ENCODE assay signal across 30 cellular contexts in the genomic region with DNA sequence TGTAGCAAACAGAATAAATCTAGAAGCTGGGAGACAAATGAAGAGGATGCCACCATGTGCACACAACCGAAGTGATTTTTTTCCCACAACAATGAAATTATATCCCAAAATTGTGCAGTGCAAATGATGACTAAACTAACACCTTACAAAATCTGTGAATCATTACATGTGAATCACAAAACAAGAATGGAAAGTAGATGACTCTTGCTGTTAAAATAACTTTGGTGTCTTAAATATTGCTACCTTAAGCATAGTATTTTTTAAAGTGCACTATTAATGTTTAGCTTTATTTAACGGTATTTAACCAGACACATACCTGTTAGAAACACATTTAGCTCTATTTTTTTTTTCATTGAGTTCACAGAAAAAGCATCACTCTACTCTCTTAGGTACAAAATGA.
A peak's percentile ranks its signal among the peaks of the same experiment; 100 is the strongest.
DNase-seq lines count a peak whose midpoint lies in the region; ATAC-seq, FAIRE-seq and TF ChIP-seq lines count a peak whose summit lies in the region.
"Had no signal": no experiment of that assay in that cellular context is flagged by ENCODE, and none has a peak within 500 bp of the region (broad histone marks: within the 10 kb centered on the region; RNA-seq: fewer than 3 reads in every experiment).

No MANE protein-coding gene starts in this region.

- H3K4me3 Mint-ChIP-seq in astrocyte (ENCODE audit: unreplicated experiment), result no peak overlapping the region
- H3K4me3 Mint-ChIP-seq: activated B cell treated with CpG ODN at 0.5 μM for 24 hours; stimulated activated naive CD8-positive, alpha-beta T cell treated with anti-CD3 and anti-CD28 coated beads, Interleukin-15, Interleukin-2, amounts not matched to agents 100 ng/mL and 50 ng/mL, for 24 hours had no signal

- H3K27ac ChIP-seq in A549 (no peak overlapping the region), GM23248 (no peak overlapping the region), astrocyte (ENCODE audit: low read depth, low read length) (no peak overlapping the region), keratinocyte (ENCODE audit: control insufficient read depth, insufficient read depth, low read length) (no peak overlapping the region), OCI-LY7 (ENCODE audit: low read depth, low read length, poor library complexity, severe bottlenecking) (no peak overlapping the region)
- H3K27ac ChIP-seq: epithelial cell of prostate, hepatocyte, left lung, psoas muscle, SJCRH30, skin epidermis, vagina had no signal

- no peak overlapping the region for H2AFZ ChIP-seq in GM23248
- H2AFZ ChIP-seq in astrocyte (ENCODE audit: low read depth, low read length), result no peak overlapping the region
- no peak overlapping the region for H2AFZ ChIP-seq in keratinocyte (ENCODE audit: control insufficient read depth, low read length)
- H2AFZ ChIP-seq in OCI-LY7 (ENCODE audit: low read length), result no peak overlapping the region
- H2AFZ ChIP-seq: hepatocyte had no signal

- H3K36me3 Mint-ChIP-seq in astrocyte (ENCODE audit: low read depth, unreplicated experiment), result peaks cover 3% of the 10 kb centered on the region

- H3K9me3 ChIP-seq in A549 (no peaks in the 10 kb centered on the region), GM23248 (ENCODE audit: low read depth) (no peaks in the 10 kb centered on the region), astrocyte (ENCODE audit: insufficient read depth, low read depth, low read length) (no peaks in the 10 kb centered on the region), keratinocyte (ENCODE audit: control insufficient read depth, low read depth, low read length) (no peaks in the 10 kb centered on the region), OCI-LY7 (ENCODE audit: low read length) (0 out of 2 replicates have a peak, but pooled peaks cover 7% of the 10 kb centered on the region)
- H3K9me3 ChIP-seq: SJCRH30, vagina had no signal

- no TSS peak for BruUV-seq in OCI-LY7 (replicated peaks; lab: Mats Ljungman, UMichigan)

- peaks cover 8% of the 10 kb centered on the region; the same call in 1 of the 2 replicates for H3F3A ChIP-seq in GM23248 (ENCODE audit: insufficient read depth)

- no peaks in the 10 kb centered on the region for H3K9me1 ChIP-seq in keratinocyte (ENCODE audit: control insufficient read depth, extremely low read depth, insufficient read depth, low read length)

- FAIRE-seq in A549 (lab: Jason Lieb, UNC), result no peak
- FAIRE-seq in astrocyte (lab: Jason Lieb, UNC), result no peak
- peak; percentile 48 for FAIRE-seq in keratinocyte (lab: Jason Lieb, UNC)
- FAIRE-seq: colon, GM12891, H1 had no signal

- in situ Hi-C loops in GM23248 (cut with MboI), result no loop called here

- WGBS in A549 (ENCODE audit: missing lambda C conversion rate), result 33% methylated on average over 2 of the region's 2 CpGs
- 81 to 90% methylated on average over 2 of the region's 2 CpGs for WGBS in GM23248 (ENCODE audit: low coverage in 1 of 2, low lambda C conversion rate in 2 of 2, missing lambda C conversion rate in 2 of 2), 2 experiments

- ATAC-seq in A549 (no peak), GM18519 (IDR thresholded peaks at IDR 0.05; ENCODE audit: low FRiP score, unreplicated experiment) (no peak), GM21723 (IDR thresholded peaks at IDR 0.05; ENCODE audit: unreplicated experiment) (no peak)
- ATAC-seq: left lung, psoas muscle had no signal

- H3K27me3 Mint-ChIP-seq in astrocyte (ENCODE audit: low read depth, unreplicated experiment), result no peaks in the 10 kb centered on the region
- H3K27me3 Mint-ChIP-seq: activated B cell treated with CpG ODN at 0.5 μM for 24 hours; stimulated activated naive CD8-positive, alpha-beta T cell treated with anti-CD3 and anti-CD28 coated beads, Interleukin-15, Interleukin-2, amounts not matched to agents 100 ng/mL and 50 ng/mL, for 24 hours had no signal

- H3K4me3 ChIP-seq in A549, result no peak overlapping the region
- no peak overlapping the region for H3K4me3 ChIP-seq in GM23248
- no peak overlapping the region for H3K4me3 ChIP-seq in astrocyte (ENCODE audit: insufficient read depth, low read depth, low read length)
- H3K4me3 ChIP-seq in keratinocyte (ENCODE audit: control insufficient read depth in 2 of 3, extremely low read depth in 1 of 3, insufficient read depth in 2 of 3, low read depth in 1 of 3, low read length in 3 of 3), result no peak overlapping the region
- H3K4me3 ChIP-seq in OCI-LY7 (ENCODE audit: low read depth, low read length, poor library complexity, severe bottlenecking), result no peak overlapping the region
- H3K4me3 ChIP-seq: hepatocyte, left lung, psoas muscle, SJCRH30, skin epidermis, vagina had no signal

- no peak for TF ChIP-seq EP300 in A549 (IDR thresholded peaks at IDR 0.05)

- no peak for TF ChIP-seq POLR2A in A549 (IDR thresholded peaks at IDR 0.05; ENCODE audit: low read length)

- H3K4me1 Mint-ChIP-seq in astrocyte (ENCODE audit: low read depth, unreplicated experiment), result no peaks in the 10 kb centered on the region
- H3K4me1 Mint-ChIP-seq: activated B cell treated with CpG ODN at 0.5 μM for 24 hours had no signal

- H3K9ac ChIP-seq in GM23248, result no peak overlapping the region
- no peak overlapping the region for H3K9ac ChIP-seq in astrocyte (ENCODE audit: low read length)
- no peak overlapping the region for H3K9ac ChIP-seq in keratinocyte (ENCODE audit: control insufficient read depth, extremely low read depth, insufficient read depth, low read length)

- H3K27ac Mint-ChIP-seq in astrocyte (ENCODE audit: unreplicated experiment), result no peak overlapping the region
- H3K27ac Mint-ChIP-seq: activated B cell treated with CpG ODN at 0.5 μM for 24 hours; stimulated activated naive CD8-positive, alpha-beta T cell treated with anti-CD3 and anti-CD28 coated beads, Interleukin-15, Interleukin-2, amounts not matched to agents 100 ng/mL and 50 ng/mL, for 24 hours had no signal

- H3K4me2 ChIP-seq in A549, result 0 out of 3 replicates have a peak overlapping the region, but pooled peaks have one; percentile 15
- H3K4me2 ChIP-seq in GM23248 (ENCODE audit: unreplicated experiment), result peak overlapping the region; percentile 4
- H3K4me2 ChIP-seq in astrocyte (ENCODE audit: low read length), result no peak overlapping the region
- H3K4me2 ChIP-seq in keratinocyte (ENCODE audit: control insufficient read depth, extremely low read depth, insufficient read depth, low read depth, low read length), result no peak overlapping the region
- no peak overlapping the region for H3K4me2 ChIP-seq in OCI-LY7 (ENCODE audit: low read length)
- H3K4me2 ChIP-seq: hepatocyte had no signal

- H3K9me2 ChIP-seq in GM23248 (ENCODE audit: insufficient read depth), result no peaks in the 10 kb centered on the region
- H3K9me2 ChIP-seq in OCI-LY7 (ENCODE audit: insufficient read depth, low read length), result no peaks in the 10 kb centered on the region

- peaks cover 11% of the 10 kb centered on the region; the same call in 1 of the 3 replicates for H3K4me1 ChIP-seq in A549
- peaks cover 14% of the 10 kb centered on the region for H3K4me1 ChIP-seq in GM23248 (ENCODE audit: insufficient read depth)
- no peaks in the 10 kb centered on the region for H3K4me1 ChIP-seq in astrocyte (ENCODE audit: insufficient read depth, low read length)
- peaks cover 7% of the 10 kb centered on the region for H3K4me1 ChIP-seq in keratinocyte (ENCODE audit: control insufficient read depth, extremely low read depth, insufficient read depth, low read length)
- H3K4me1 ChIP-seq in OCI-LY7 (ENCODE audit: insufficient read depth, low read length, poor library complexity, severe bottlenecking), result no peaks in the 10 kb centered on the region
- H3K4me1 ChIP-seq: left lung, psoas muscle, SJCRH30, vagina had no signal

- POLR2A ChIA-PET in A549 (lab: Yijun Ruan, JAX) (no interaction called here), OCI-LY7 (lab: Charles Lee) (interaction anchor here (0.6 kb wide), 1 partner anchor 43 kb away, joined by 3 read pairs; no protein-coding TSS in a partner anchor)

- TF ChIP-seq RAD21 in A549 (conservative IDR thresholded peaks at IDR 0.05 in 1 of 2, IDR thresholded peaks at IDR 0.05 in 1 of 2), result no peak

- H4K20me1 ChIP-seq in GM23248 (ENCODE audit: insufficient read depth) (no peaks in the 10 kb centered on the region), astrocyte (ENCODE audit: insufficient read depth, low read length) (no peaks in the 10 kb centered on the region), keratinocyte (ENCODE audit: control insufficient read depth, extremely low read depth, insufficient read depth, low read length) (no peaks in the 10 kb centered on the region), OCI-LY7 (ENCODE audit: insufficient read depth, low read length) (no peaks in the 10 kb centered on the region)

- dilution Hi-C loops in keratinocyte (cut with MboI; ENCODE audit: extremely low pct_ligation_motif_present, low sequenced_read_pairs), result no loop called here

- no peaks in the 10 kb centered on the region for H3K79me2 ChIP-seq in GM23248 (ENCODE audit: insufficient read depth)
- no peaks in the 10 kb centered on the region for H3K79me2 ChIP-seq in astrocyte (ENCODE audit: insufficient read depth, low read length)
- no peaks in the 10 kb centered on the region for H3K79me2 ChIP-seq in keratinocyte (ENCODE audit: control insufficient read depth, insufficient read depth, low read length)
- H3K79me2 ChIP-seq in OCI-LY7 (ENCODE audit: insufficient read depth, low read depth, low read length), result no peaks in the 10 kb centered on the region
- H3K79me2 ChIP-seq: hepatocyte had no signal

- DNase-seq in A549 (ENCODE audit: low read depth in 1 of 2, low spot score in 1 of 2), result no peak
- peak; percentile 50 for DNase-seq in GM23248
- DNase-seq in astrocyte (ENCODE audit: low read depth), result peak; percentile 22
- no peak for DNase-seq in keratinocyte (ENCODE audit: low read depth, low spot score)
- no peak for DNase-seq in OCI-LY7 (ENCODE audit: low spot score)
- DNase-seq in head of caudate nucleus, result no peak
- DNase-seq: activated B cell treated with CpG ODN at 0.5 μM for 24 hours; activated CD4-positive, alpha-beta T cell treated with anti-CD3 and anti-CD28 coated beads, Interleukin-2, amount 50 U/mL, for 48 hours; activated CD8-positive, alpha-beta memory T cell treated with anti-CD3 and anti-CD28 coated beads, Interleukin-2, amount 50 U/mL, for 4 hours; activated naive CD4-positive, alpha-beta T cell treated with anti-CD3 and anti-CD28 coated beads, Interleukin-2, amount 50 U/mL, for 16 hours; amniotic stem cell; DMS79 treated with DMSO at 0.1 percent for 48 hours; effector CD4-positive, alpha-beta T cell; IMR-90; left lung; mesendoderm; NCI-H1092; NCI-H187; psoas muscle; SJCRH30 had no signal

- intact Hi-C loops in OCI-LY7 (cut with micrococcal nuclease; ENCODE audit: unreplicated experiment) (no loop called here), head of caudate nucleus (cut with DNase I) (no loop called here)

- peaks cover 1% of the 10 kb centered on the region for H3K9me3 Mint-ChIP-seq in astrocyte (ENCODE audit: unreplicated experiment)

- H3K27me3 ChIP-seq in GM23248 (replicated peaks; ENCODE audit: insufficient read depth), result no peaks in the 10 kb centered on the region
- no peaks in the 10 kb centered on the region for H3K27me3 ChIP-seq in astrocyte (ENCODE audit: insufficient read depth, low read length)
- no peaks in the 10 kb centered on the region for H3K27me3 ChIP-seq in keratinocyte (ENCODE audit: control insufficient read depth, extremely low read depth, insufficient read depth, low read length)
- H3K27me3 ChIP-seq: hepatocyte, left lung, SJCRH30, vagina had no signal

- CTCF ChIA-PET in A549 (lab: Yijun Ruan, JAX), result interaction anchor here (1.6 kb wide), 1 partner anchor 8 kb away, joined by 4 read pairs; no protein-coding TSS in a partner anchor
- CTCF ChIA-PET in OCI-LY7 (lab: Charles Lee; ENCODE audit: unreplicated experiment), result no interaction called here

- TF ChIP-seq CTCF in A549 (IDR thresholded peaks at IDR 0.05) (no peak), astrocyte (IDR thresholded peaks at IDR 0.05; ENCODE audit: insufficient read depth, low read depth, low read length) (no peak), keratinocyte (optimal IDR thresholded peaks at IDR 0.05 in 1 of 3, IDR thresholded peaks at IDR 0.05 in 1 of 3, conservative IDR thresholded peaks at IDR 0.05 in 1 of 3; ENCODE audit: extremely low read depth in 1 of 3, insufficient read depth in 2 of 3, low read length in 3 of 3) (no peak), OCI-LY7 (conservative IDR thresholded peaks at IDR 0.05; ENCODE audit: low read length) (no peak)

- H3K36me3 ChIP-seq in GM23248 (ENCODE audit: low read depth) (no peaks in the 10 kb centered on the region), astrocyte (ENCODE audit: insufficient read depth, low read length) (no peaks in the 10 kb centered on the region), keratinocyte (ENCODE audit: control insufficient read depth in 2 of 2, extremely low read depth in 1 of 2, insufficient read depth in 2 of 2, low read length in 2 of 2) (no peaks in the 10 kb centered on the region), OCI-LY7 (ENCODE audit: insufficient read depth, low read length) (no peaks in the 10 kb centered on the region)
- H3K36me3 ChIP-seq: left lung, SJCRH30, vagina had no signal

Comparison
In these comparisons a context has a peak if more than half of its experiments do, and no peak if none do; other contexts are left out.
1. DNase-seq: peak in GM23248 (single experiment) and astrocyte (single experiment); none in A549 (0 of 2), keratinocyte (single experiment), OCI-LY7 (single experiment) and head of caudate nucleus (0 of 42).
2. H3K4me2 ChIP-seq: peak in A549 (single experiment) and GM23248 (single experiment); none in astrocyte (single experiment), keratinocyte (single experiment) and OCI-LY7 (single experiment).